1 cellular context compared by ENCODE assay signal in genomic region chr2:38076710-38077430, GRCh38.
A peak's percentile ranks its signal among the peaks of the same experiment; 100 is the strongest.
TF ChIP-seq lines count a peak whose summit lies in the region.

No MANE protein-coding gene starts in this region.

TF ChIP-seq in HepG2, 621 proteins besides CTCF, POLR2A, EP300 and RAD21 (continued from another document and continues in another):
- TF ChIP-seq HMGXB3 (CRISPR knock-in tag; IDR thresholded peaks at IDR 0.05; ENCODE audit: borderline replicate concordance) (no peak), NFATC3 (CRISPR knock-in tag; IDR thresholded peaks at IDR 0.05) (0 out of 2 replicates have a peak, but pooled peaks have one; percentile 39), EED (CRISPR knock-in tag; IDR thresholded peaks at IDR 0.05) (no peak), ELF1 (CRISPR knock-in tag; IDR thresholded peaks at IDR 0.05) (no peak), ZNF589 (CRISPR knock-in tag; conservative IDR thresholded peaks at IDR 0.05) (no peak), ZNF619 (CRISPR knock-in tag; IDR thresholded peaks at IDR 0.05) (0 out of 2 replicates have a peak, but pooled peaks have one; percentile 19), MIXL1 (CRISPR knock-in tag; IDR thresholded peaks at IDR 0.05) (no peak), CHD4 (IDR thresholded peaks at IDR 0.05; ENCODE audit: borderline replicate concordance, low read length) (no peak), RORA (CRISPR knock-in tag; IDR thresholded peaks at IDR 0.05) (no peak), ZNF33A (CRISPR knock-in tag; IDR thresholded peaks at IDR 0.05; ENCODE audit: borderline replicate concordance) (no peak), SMARCC2 (IDR thresholded peaks at IDR 0.05) (no peak), TCF7 (IDR thresholded peaks at IDR 0.05; ENCODE audit: low read depth) (no peak), MATR3 (CRISPR knock-in tag; IDR thresholded peaks at IDR 0.05) (no peak), ZNF709 (CRISPR knock-in tag; IDR thresholded peaks at IDR 0.05) (no peak), ZBTB26 (CRISPR knock-in tag; IDR thresholded peaks at IDR 0.05; ENCODE audit: borderline replicate concordance) (no peak), TFDP2 (CRISPR knock-in tag; IDR thresholded peaks at IDR 0.05) (peak; percentile 73; the same call in 1 of the 2 replicates), ZNF562 (CRISPR knock-in tag; IDR thresholded peaks at IDR 0.05; ENCODE audit: borderline replicate concordance) (no peak), SRY (CRISPR knock-in tag; IDR thresholded peaks at IDR 0.05) (no peak), ZNF841 (CRISPR knock-in tag; IDR thresholded peaks at IDR 0.05; ENCODE audit: borderline replicate concordance) (no peak), ZNF382 (CRISPR knock-in tag; IDR thresholded peaks at IDR 0.05; ENCODE audit: borderline replicate concordance) (no peak), SMAD1 (CRISPR knock-in tag; IDR thresholded peaks at IDR 0.05; ENCODE audit: borderline replicate concordance, low read depth) (no peak), MEIS1 (CRISPR knock-in tag; IDR thresholded peaks at IDR 0.05; ENCODE audit: borderline replicate concordance) (0 out of 2 replicates have a peak, but pooled peaks have one; percentile 37), YEATS4 (CRISPR knock-in tag; IDR thresholded peaks at IDR 0.05; ENCODE audit: borderline replicate concordance) (no peak), CREB1 (IDR thresholded peaks at IDR 0.05) (no peak), CREB1 (CRISPR knock-in tag; IDR thresholded peaks at IDR 0.05) (no peak), NCOA1 (CRISPR knock-in tag; IDR thresholded peaks at IDR 0.05) (no peak), AGO1 (IDR thresholded peaks at IDR 0.05; ENCODE audit: low read depth, low read length, poor library complexity, severe bottlenecking) (no peak)
- TF ChIP-seq, protein P1, sequence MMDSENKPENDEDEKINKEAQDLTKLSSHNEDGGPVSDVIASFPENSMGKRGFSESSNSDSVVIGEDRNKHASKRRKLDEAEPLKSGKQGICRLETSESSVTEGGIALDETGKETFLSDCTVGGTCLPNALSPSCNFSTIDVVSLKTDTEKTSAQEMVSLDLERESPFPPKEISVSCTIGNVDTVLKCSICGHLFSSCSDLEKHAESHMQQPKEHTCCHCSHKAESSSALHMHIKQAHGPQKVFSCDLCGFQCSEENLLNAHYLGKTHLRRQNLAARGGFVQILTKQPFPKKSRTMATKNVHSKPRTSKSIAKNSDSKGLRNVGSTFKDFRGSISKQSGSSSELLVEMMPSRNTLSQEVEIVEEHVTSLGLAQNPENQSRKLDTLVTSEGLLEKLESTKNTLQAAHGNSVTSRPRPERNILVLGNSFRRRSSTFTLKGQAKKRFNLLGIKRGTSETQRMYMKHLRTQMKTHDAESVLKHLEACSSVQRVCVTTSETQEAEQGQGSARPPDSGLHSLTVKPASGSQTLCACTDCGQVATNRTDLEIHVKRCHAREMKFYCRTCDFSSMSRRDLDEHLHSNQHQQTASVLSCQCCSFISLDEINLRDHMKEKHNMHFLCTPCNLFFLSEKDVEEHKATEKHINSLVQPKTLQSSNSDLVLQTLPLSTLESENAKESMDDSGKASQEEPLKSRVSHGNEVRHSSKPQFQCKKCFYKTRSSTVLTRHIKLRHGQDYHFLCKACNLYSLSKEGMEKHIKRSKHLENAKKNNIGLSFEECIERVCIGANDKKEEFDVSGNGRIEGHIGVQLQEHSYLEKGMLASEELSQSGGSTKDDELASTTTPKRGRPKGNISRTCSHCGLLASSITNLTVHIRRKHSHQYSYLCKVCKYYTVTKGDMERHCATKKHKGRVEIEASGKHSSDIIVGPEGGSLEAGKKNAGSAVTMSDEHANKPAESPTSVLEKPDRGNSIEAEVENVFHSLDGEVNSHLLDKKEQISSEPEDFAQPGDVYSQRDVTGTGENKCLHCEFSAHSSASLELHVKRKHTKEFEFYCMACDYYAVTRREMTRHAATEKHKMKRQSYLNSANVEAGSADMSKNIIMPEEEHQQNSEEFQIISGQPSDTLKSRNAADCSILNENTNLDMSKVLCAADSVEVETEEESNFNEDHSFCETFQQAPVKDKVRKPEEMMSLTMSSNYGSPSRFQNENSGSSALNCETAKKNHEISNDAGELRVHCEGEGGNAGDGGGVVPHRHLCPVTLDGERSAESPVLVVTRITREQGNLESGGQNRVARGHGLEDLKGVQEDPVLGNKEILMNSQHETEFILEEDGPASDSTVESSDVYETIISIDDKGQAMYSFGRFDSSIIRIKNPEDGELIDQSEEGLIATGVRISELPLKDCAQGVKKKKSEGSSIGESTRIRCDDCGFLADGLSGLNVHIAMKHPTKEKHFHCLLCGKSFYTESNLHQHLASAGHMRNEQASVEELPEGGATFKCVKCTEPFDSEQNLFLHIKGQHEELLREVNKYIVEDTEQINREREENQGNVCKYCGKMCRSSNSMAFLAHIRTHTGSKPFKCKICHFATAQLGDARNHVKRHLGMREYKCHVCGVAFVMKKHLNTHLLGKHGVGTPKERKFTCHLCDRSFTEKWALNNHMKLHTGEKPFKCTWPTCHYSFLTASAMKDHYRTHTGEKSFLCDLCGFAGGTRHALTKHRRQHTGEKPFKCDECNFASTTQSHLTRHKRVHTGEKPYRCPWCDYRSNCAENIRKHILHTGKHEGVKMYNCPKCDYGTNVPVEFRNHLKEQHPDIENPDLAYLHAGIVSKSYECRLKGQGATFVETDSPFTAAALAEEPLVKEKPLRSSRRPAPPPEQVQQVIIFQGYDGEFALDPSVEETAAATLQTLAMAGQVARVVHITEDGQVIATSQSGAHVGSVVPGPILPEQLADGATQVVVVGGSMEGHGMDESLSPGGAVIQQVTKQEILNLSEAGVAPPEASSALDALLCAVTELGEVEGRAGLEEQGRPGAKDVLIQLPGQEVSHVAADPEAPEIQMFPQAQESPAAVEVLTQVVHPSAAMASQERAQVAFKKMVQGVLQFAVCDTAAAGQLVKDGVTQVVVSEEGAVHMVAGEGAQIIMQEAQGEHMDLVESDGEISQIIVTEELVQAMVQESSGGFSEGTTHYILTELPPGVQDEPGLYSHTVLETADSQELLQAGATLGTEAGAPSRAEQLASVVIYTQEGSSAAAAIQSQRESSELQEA (CRISPR knock-in tag; IDR thresholded peaks at IDR 0.05; ENCODE audit: not compliant biosample characterization): peak; percentile 5
- TF ChIP-seq, protein P2, sequence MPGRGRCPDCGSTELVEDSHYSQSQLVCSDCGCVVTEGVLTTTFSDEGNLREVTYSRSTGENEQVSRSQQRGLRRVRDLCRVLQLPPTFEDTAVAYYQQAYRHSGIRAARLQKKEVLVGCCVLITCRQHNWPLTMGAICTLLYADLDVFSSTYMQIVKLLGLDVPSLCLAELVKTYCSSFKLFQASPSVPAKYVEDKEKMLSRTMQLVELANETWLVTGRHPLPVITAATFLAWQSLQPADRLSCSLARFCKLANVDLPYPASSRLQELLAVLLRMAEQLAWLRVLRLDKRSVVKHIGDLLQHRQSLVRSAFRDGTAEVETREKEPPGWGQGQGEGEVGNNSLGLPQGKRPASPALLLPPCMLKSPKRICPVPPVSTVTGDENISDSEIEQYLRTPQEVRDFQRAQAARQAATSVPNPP (CRISPR knock-in tag; IDR thresholded peaks at IDR 0.05): no peak
- TF ChIP-seq, protein P3, sequence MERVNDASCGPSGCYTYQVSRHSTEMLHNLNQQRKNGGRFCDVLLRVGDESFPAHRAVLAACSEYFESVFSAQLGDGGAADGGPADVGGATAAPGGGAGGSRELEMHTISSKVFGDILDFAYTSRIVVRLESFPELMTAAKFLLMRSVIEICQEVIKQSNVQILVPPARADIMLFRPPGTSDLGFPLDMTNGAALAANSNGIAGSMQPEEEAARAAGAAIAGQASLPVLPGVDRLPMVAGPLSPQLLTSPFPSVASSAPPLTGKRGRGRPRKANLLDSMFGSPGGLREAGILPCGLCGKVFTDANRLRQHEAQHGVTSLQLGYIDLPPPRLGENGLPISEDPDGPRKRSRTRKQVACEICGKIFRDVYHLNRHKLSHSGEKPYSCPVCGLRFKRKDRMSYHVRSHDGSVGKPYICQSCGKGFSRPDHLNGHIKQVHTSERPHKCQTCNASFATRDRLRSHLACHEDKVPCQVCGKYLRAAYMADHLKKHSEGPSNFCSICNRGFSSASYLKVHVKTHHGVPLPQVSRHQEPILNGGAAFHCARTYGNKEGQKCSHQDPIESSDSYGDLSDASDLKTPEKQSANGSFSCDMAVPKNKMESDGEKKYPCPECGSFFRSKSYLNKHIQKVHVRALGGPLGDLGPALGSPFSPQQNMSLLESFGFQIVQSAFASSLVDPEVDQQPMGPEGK (CRISPR knock-in tag; IDR thresholded peaks at IDR 0.05): peak; percentile 63
- TF ChIP-seq, protein P4, sequence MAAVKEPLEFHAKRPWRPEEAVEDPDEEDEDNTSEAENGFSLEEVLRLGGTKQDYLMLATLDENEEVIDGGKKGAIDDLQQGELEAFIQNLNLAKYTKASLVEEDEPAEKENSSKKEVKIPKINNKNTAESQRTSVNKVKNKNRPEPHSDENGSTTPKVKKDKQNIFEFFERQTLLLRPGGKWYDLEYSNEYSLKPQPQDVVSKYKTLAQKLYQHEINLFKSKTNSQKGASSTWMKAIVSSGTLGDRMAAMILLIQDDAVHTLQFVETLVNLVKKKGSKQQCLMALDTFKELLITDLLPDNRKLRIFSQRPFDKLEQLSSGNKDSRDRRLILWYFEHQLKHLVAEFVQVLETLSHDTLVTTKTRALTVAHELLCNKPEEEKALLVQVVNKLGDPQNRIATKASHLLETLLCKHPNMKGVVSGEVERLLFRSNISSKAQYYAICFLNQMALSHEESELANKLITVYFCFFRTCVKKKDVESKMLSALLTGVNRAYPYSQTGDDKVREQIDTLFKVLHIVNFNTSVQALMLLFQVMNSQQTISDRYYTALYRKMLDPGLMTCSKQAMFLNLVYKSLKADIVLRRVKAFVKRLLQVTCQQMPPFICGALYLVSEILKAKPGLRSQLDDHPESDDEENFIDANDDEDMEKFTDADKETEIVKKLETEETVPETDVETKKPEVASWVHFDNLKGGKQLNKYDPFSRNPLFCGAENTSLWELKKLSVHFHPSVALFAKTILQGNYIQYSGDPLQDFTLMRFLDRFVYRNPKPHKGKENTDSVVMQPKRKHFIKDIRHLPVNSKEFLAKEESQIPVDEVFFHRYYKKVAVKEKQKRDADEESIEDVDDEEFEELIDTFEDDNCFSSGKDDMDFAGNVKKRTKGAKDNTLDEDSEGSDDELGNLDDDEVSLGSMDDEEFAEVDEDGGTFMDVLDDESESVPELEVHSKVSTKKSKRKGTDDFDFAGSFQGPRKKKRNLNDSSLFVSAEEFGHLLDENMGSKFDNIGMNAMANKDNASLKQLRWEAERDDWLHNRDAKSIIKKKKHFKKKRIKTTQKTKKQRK (IDR thresholded peaks at IDR 0.05; ENCODE audit: low read length): no peak
- TF ChIP-seq, protein P5, sequence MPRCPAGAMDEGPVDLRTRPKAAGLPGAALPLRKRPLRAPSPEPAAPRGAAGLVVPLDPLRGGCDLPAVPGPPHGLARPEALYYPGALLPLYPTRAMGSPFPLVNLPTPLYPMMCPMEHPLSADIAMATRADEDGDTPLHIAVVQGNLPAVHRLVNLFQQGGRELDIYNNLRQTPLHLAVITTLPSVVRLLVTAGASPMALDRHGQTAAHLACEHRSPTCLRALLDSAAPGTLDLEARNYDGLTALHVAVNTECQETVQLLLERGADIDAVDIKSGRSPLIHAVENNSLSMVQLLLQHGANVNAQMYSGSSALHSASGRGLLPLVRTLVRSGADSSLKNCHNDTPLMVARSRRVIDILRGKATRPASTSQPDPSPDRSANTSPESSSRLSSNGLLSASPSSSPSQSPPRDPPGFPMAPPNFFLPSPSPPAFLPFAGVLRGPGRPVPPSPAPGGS (CRISPR knock-in tag; IDR thresholded peaks at IDR 0.05): no peak
